In genomic region chr14:106185837-106186233, GRCh38 we compare ENCODE assay signal across 9 cellular contexts.
DNase-seq lines count a peak whose midpoint lies in the region; ATAC-seq and TF ChIP-seq lines count a peak whose summit lies in the region.
"Had no signal": no experiment of that assay in that cellular context is flagged by ENCODE, and none has a peak within 500 bp of the region (broad histone marks: within the 10 kb centered on the region; RNA-seq: fewer than 3 reads in every experiment).

No MANE protein-coding gene starts in this region.

- H3K27me3 Mint-ChIP-seq in activated naive CD8-positive, alpha-beta T cell, result no peaks in the 10 kb centered on the region

- H3K9me3 Mint-ChIP-seq in activated naive CD8-positive, alpha-beta T cell (ENCODE audit: low read depth), result no peaks in the 10 kb centered on the region

- H3K4me1 Mint-ChIP-seq in activated naive CD8-positive, alpha-beta T cell (ENCODE audit: low read depth), result peaks cover 30% of the 10 kb centered on the region

- H3K4me3 ChIP-seq in GM12875 (ENCODE audit: low read depth, low read length), result no peak overlapping the region

- TF ChIP-seq CTCF in GM12875 (IDR thresholded peaks at IDR 0.05; ENCODE audit: borderline replicate concordance, insufficient read depth, low read depth, low read length), result peak; percentile 27; the same call in 1 of the 2 replicates

- peak overlapping the region; percentile 49 for H3K4me3 Mint-ChIP-seq in activated naive CD8-positive, alpha-beta T cell

- ATAC-seq in GM18502 (IDR thresholded peaks at IDR 0.05; ENCODE audit: poor library complexity, unreplicated experiment) (no peak), HG03439 (IDR thresholded peaks at IDR 0.05; ENCODE audit: unreplicated experiment) (no peak)

- no peaks in the 10 kb centered on the region for H3K36me3 Mint-ChIP-seq in activated naive CD8-positive, alpha-beta T cell

- peak; percentile 31 for DNase-seq in activated CD4-positive, CD25-positive, alpha-beta regulatory T cell treated with anti-CD3 and anti-CD28 coated beads, Interleukin-2, amount 50 U/mL, for 16 hours (ENCODE audit: low read depth, low spot score)
- peak; percentile 41 for DNase-seq in stimulated activated CD8-positive, alpha-beta memory T cell treated with anti-CD3 and anti-CD28 coated beads, Interleukin-15, amount 100 ng/mL, for 1 hour (ENCODE audit: low read depth)
- DNase-seq in NCI-H510A treated with DMSO at 0.1 percent for 48 hours (lab: John Stamatoyannopoulos, UW), result no peak
- DNase-seq in globus pallidus (ENCODE audit: low spot score), result no peak
- DNase-seq: cerebellar nuclear complex had no signal

- H3K27ac Mint-ChIP-seq in activated naive CD8-positive, alpha-beta T cell, result peak overlapping the region; percentile 22

Comparison
In these comparisons a context has a peak if more than half of its experiments do, and no peak if none do; other contexts are left out.
1. DNase-seq: peak in activated CD4-positive, CD25-positive, alpha-beta regulatory T cell treated with anti-CD3 and anti-CD28 coated beads, Interleukin-2, amount 50 U/mL, for 16 hours (single experiment) and stimulated activated CD8-positive, alpha-beta memory T cell treated with anti-CD3 and anti-CD28 coated beads, Interleukin-15, amount 100 ng/mL, for 1 hour (single experiment); none in NCI-H510A treated with DMSO at 0.1 percent for 48 hours (single experiment) and globus pallidus (single experiment).